14 cellular contexts compared by ENCODE assay signal in the genomic region with DNA sequence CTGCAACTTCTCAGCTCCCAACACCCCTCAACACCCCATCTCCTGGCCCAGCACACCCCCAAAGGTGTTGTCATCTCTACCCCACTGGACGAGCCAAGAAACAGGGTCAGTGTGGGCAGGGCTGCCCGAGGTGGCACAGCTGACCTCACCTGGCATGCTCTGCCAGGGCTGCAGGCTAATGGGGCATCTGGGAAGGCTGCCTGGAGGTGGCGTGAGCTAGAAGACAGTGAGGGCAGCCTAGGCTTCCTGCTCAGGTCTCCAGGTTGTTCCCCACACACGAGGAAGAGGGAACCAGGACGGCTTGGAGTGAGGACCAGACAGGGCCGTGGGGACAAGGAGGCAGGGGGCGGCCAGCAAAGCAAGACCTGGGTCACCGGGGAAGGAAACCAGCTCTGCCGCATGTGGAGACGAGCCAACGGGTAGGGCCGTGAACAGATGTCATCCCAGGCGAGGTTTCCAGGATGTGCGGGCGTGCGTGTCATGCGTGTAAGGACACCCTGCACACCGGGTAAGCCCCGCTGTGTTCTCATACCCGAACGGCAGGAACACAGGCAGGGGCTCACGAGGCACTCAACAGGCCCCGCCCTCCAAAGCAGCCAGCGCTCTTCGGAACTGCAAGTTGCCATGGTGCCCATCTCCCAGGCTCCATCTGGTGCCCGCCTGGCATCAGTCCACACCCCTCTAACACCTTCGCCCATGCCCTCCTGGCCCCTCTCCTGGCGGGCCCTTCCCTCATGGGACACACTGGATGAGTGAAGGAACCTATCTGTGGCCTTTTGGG. TPM values are rescaled to one million over a fixed set of nuclear protein-coding genes. Genes with fewer than 3 reads are reported as not detected.
DNase-seq lines count a peak whose midpoint lies in the region; ATAC-seq lines count a peak whose summit lies in the region.
"Had no signal": no experiment of that assay in that cellular context is flagged by ENCODE, and none has a peak within 500 bp of the region (broad histone marks: within the 10 kb centered on the region; RNA-seq: fewer than 3 reads in every experiment).

No MANE protein-coding gene starts in this region.

- H3K27ac ChIP-seq in BLaER1 (peak overlapping the region; percentile 49; the same call in 1 of the 2 replicates), layer of hippocampus (ENCODE audit: low read depth, low read length) (peak overlapping the region; percentile 75), mesenchymal stem cell (ENCODE audit: low read length, poor library complexity, severe bottlenecking) (no peak overlapping the region)
- H3K27ac ChIP-seq: ovary had no signal

- no peak overlapping the region for H2AK5ac ChIP-seq in mesenchymal stem cell (ENCODE audit: low read length, severe bottlenecking)

- H3K4me3 ChIP-seq in BLaER1 (no peak overlapping the region), mesenchymal stem cell (ENCODE audit: insufficient read depth in 1 of 2, low read depth in 1 of 2, low read length in 2 of 2) (no peak overlapping the region)
- H3K4me3 ChIP-seq: ovary had no signal

- H2BK5ac ChIP-seq in mesenchymal stem cell (ENCODE audit: low read depth, low read length, poor library complexity, severe bottlenecking) = no peak overlapping the region

- no peak for ATAC-seq in HG03175 (IDR thresholded peaks at IDR 0.05; ENCODE audit: unreplicated experiment)
- no peak for ATAC-seq in HG02973 (IDR thresholded peaks at IDR 0.05; ENCODE audit: unreplicated experiment)
- ATAC-seq: activated T-helper 17 cell treated with anti-CD3 and anti-CD28 coated beads, Interleukin-2, amount 50 U/mL, for 72 hours; stimulated activated memory B cell treated with anti-CD40 and anti-IgM and Interleukin-4, amounts not matched to agents 10 μg/mL and 1 μg/mL and 100 μg/mL, for 72 hours had no signal

- H3K4me2 ChIP-seq in BLaER1 (peak overlapping the region; percentile 80), mesenchymal stem cell (ENCODE audit: low read length, poor library complexity, severe bottlenecking) (no peak overlapping the region)

- no peak overlapping the region for H2AFZ ChIP-seq in mesenchymal stem cell (ENCODE audit: low read depth, low read length)

- no peak overlapping the region for H3K4ac ChIP-seq in mesenchymal stem cell (ENCODE audit: low read depth in 1 of 2, low read length in 2 of 2)

- DNase-seq in NCI-H1105 (lab: John Stamatoyannopoulos, UW) = peak; percentile 87
- DNase-seq in RPMI8226 = peak; percentile 72
- DNase-seq in UCSD-AML1 (lab: John Stamatoyannopoulos, UW; ENCODE audit: unreplicated experiment) = no peak
- DNase-seq in mesenchymal stem cell = no peak
- DNase-seq: activated CD4-positive, CD25-positive, alpha-beta regulatory T cell treated with anti-CD3 and anti-CD28 coated beads, Interleukin-2, amount 50 U/mL, for 72 hours; AML-193; Kasumi-1; ovary had no signal

- no peak overlapping the region for H4K8ac ChIP-seq in mesenchymal stem cell (ENCODE audit: low read length)

- H4K91ac ChIP-seq in mesenchymal stem cell (ENCODE audit: low read length) = no peak overlapping the region

- WGBS in mesenchymal stem cell = 90% methylated on average over 28 of the region's 28 CpGs

- H3K14ac ChIP-seq in mesenchymal stem cell (ENCODE audit: low read length in 2 of 2) = no peak overlapping the region

- H3K4me1 ChIP-seq in BLaER1 (peaks cover 60% of the 10 kb centered on the region), mesenchymal stem cell (ENCODE audit: control insufficient read depth, insufficient read depth, low read depth, low read length) (peaks cover 4% of the 10 kb centered on the region)

- H3K18ac ChIP-seq in mesenchymal stem cell (ENCODE audit: low read depth in 1 of 2, low read length in 2 of 2) = no peak overlapping the region

- no peaks in the 10 kb centered on the region for H3K79me1 ChIP-seq in mesenchymal stem cell (replicated peaks; ENCODE audit: low read length, poor library complexity, severe bottlenecking)

- no peak overlapping the region for H2BK15ac ChIP-seq in mesenchymal stem cell (ENCODE audit: low read depth, poor library complexity, severe bottlenecking)

- no peak overlapping the region for H2BK12ac ChIP-seq in mesenchymal stem cell (ENCODE audit: low read length in 2 of 2)

- H3K9me3 ChIP-seq in BLaER1 (no peaks in the 10 kb centered on the region), mesenchymal stem cell (ENCODE audit: control insufficient read depth, low read length) (no peaks in the 10 kb centered on the region)
- H3K9me3 ChIP-seq: ovary had no signal

- H3K36me3 ChIP-seq in BLaER1 = no peaks in the 10 kb centered on the region
- no peaks in the 10 kb centered on the region for H3K36me3 ChIP-seq in mesenchymal stem cell (ENCODE audit: control insufficient read depth in 1 of 2, insufficient read depth in 2 of 2, low read depth in 1 of 2, low read length in 2 of 2)
- H3K36me3 ChIP-seq: ovary had no signal

- peaks cover 10% of the 10 kb centered on the region; the same call in 1 of the 2 replicates for H4K20me1 ChIP-seq in BLaER1

- H3K23ac ChIP-seq in mesenchymal stem cell (ENCODE audit: low read length in 2 of 2) = no peak overlapping the region

- H2BK120ac ChIP-seq in mesenchymal stem cell (ENCODE audit: low read depth, low read length) = no peak overlapping the region

- H3K27me3 ChIP-seq in BLaER1 = no peaks in the 10 kb centered on the region
- no peaks in the 10 kb centered on the region for H3K27me3 ChIP-seq in layer of hippocampus (ENCODE audit: control insufficient read depth, insufficient read depth, low read length)
- H3K27me3 ChIP-seq in mesenchymal stem cell (ENCODE audit: control insufficient read depth in 1 of 2, insufficient read depth in 1 of 2, low read length in 2 of 2) = peaks cover 0 to 36% of the 10 kb centered on the region in 2 experiments
- H3K27me3 ChIP-seq: ovary had no signal

- H3K9ac ChIP-seq in BLaER1 = no peak overlapping the region
- no peak overlapping the region for H3K9ac ChIP-seq in mesenchymal stem cell (ENCODE audit: low read length)

RNA-seq across cellular contexts. Expression of a gene that starts 29.6 kb away (rescaled TPM):
- not detected for polyA plus RNA-seq in mesenchymal stem cell (2013, experiment 1 of 2)
- polyA plus RNA-seq in mesenchymal stem cell (2013, experiment 2 of 2) = not detected
- polyA plus RNA-seq: ovary had no signal

RNA-seq across cellular contexts. Expression of a gene that starts 30.3 kb away (rescaled TPM):
- polyA plus RNA-seq in mesenchymal stem cell (2013, experiment 1 of 2) = 0.29 TPM
- 0.40 TPM for polyA plus RNA-seq in mesenchymal stem cell (2013, experiment 2 of 2)

Comparison
In these comparisons a context has a peak if more than half of its experiments do, and no peak if none do; other contexts are left out.
1. DNase-seq: peak in NCI-H1105 (single experiment) and RPMI8226 (single experiment); none in UCSD-AML1 (single experiment) and mesenchymal stem cell (single experiment).